Comparison of ENCODE assay signal across 9 cellular contexts in genomic region chr20:63750807-63751470, GRCh38. TPM values are rescaled to one million over a fixed set of nuclear protein-coding genes. Genes with fewer than 3 reads are reported as not detected.
DNase-seq lines count a peak whose midpoint lies in the region; ATAC-seq and TF ChIP-seq lines count a peak whose summit lies in the region.
"Had no signal": no experiment of that assay in that cellular context is flagged by ENCODE, and none has a peak within 500 bp of the region (broad histone marks: within the 10 kb centered on the region; RNA-seq: fewer than 3 reads in every experiment).

No MANE protein-coding gene starts in this region.

- 77% methylated on average over 26 of the region's 26 CpGs for WGBS in hepatocyte (ENCODE audit: low lambda C conversion rate, missing lambda C conversion rate)
- 74 to 81% (median 76%) methylated on average over 20 to 26 of the region's 26 CpGs for WGBS in adrenal gland, 4 donors

- peak overlapping the region; percentile 71 to 72 for H3K4me3 Mint-ChIP-seq in activated T-cell treated with anti-CD3 and anti-CD28 coated beads, Interleukin-2, amount 50 U/mL, for 72 hours
- H3K4me3 Mint-ChIP-seq in naive thymus-derived CD8-positive, alpha-beta T cell: peak overlapping the region; percentile 67 to 86 (median 78)
- H3K4me3 Mint-ChIP-seq: CD14-positive monocyte had no signal

- POLR2A ChIA-PET in naive thymus-derived CD8-positive, alpha-beta T cell (lab: Charles Lee): interaction anchor here (0.6 to 4.5 kb wide), 17 partner anchors 13 to 213 kb away, joined by 3 to 137 read pairs (median 3); partner anchors contain the start of genes ARFRP1, GMEB2, LIME1 and PTK6

- H3K27me3 ChIP-seq in RWPE2 (ENCODE audit: insufficient read depth, poor library complexity, severe bottlenecking) (peaks cover 4% of the 10 kb centered on the region), hepatocyte (no peaks in the 10 kb centered on the region), adrenal gland (no peaks in the 10 kb centered on the region), MG63 (no peaks in the 10 kb centered on the region)

- no peaks in the 10 kb centered on the region for H4K20me1 ChIP-seq in hepatocyte (ENCODE audit: insufficient read depth, poor library complexity, severe bottlenecking)

- TF ChIP-seq POLR2A in adrenal gland (IDR thresholded peaks at IDR 0.05): no peak

- H3K4me2 ChIP-seq in hepatocyte: no peak overlapping the region

- H3K27ac ChIP-seq in RWPE2 (ENCODE audit: poor library complexity, severe bottlenecking) (no peak overlapping the region), hepatocyte (no peak overlapping the region), adrenal gland (no peak overlapping the region)

- H3K9me3 Mint-ChIP-seq in activated T-cell treated with anti-CD3 and anti-CD28 coated beads, Interleukin-2, amount 50 U/mL, for 72 hours: no peaks in the 10 kb centered on the region
- H3K9me3 Mint-ChIP-seq in naive thymus-derived CD8-positive, alpha-beta T cell: no peaks in the 10 kb centered on the region
- H3K9me3 Mint-ChIP-seq: CD14-positive monocyte had no signal

- no peaks in the 10 kb centered on the region for H3K79me2 ChIP-seq in hepatocyte

- H3K9me2 ChIP-seq in hepatocyte (replicated peaks; ENCODE audit: insufficient read depth): no peaks in the 10 kb centered on the region

- H3K4me3 ChIP-seq in RWPE2 (ENCODE audit: severe bottlenecking) (no peak overlapping the region), hepatocyte (no peak overlapping the region), adrenal gland (no peak overlapping the region), MG63 (no peak overlapping the region)

- DNase-seq in D341Med (ENCODE audit: low spot score) (peak; percentile 36), RWPE2 (ENCODE audit: low spot score) (peak; percentile 79), hepatocyte (ENCODE audit: low spot score) (no peak), adrenal gland (no peak), MG63 (no peak), cerebellar nuclear complex (lab: John Stamatoyannopoulos, UW) (no peak)
- DNase-seq in activated T-cell treated with anti-CD3 and anti-CD28 coated beads, Interleukin-2, amount 50 U/mL, for 72 hours: peak; percentile 60 to 66
- peak; percentile 45 to 86 (median 58) for DNase-seq in naive thymus-derived CD8-positive, alpha-beta T cell

- no peak for ATAC-seq in RWPE2 (ENCODE audit: low read depth)
- peak; percentile 79 to 82 for ATAC-seq in activated T-cell treated with anti-CD3 and anti-CD28 coated beads, Interleukin-2, amount 50 U/mL, for 72 hours (replicated peaks in 1 of 2)
- peak; percentile 93 for ATAC-seq in naive thymus-derived CD8-positive, alpha-beta T cell

- H2AFZ ChIP-seq in hepatocyte: no peak overlapping the region

- TF ChIP-seq CTCF in RWPE2 (IDR thresholded peaks at IDR 0.05; ENCODE audit: poor library complexity, severe bottlenecking) (no peak), hepatocyte (IDR thresholded peaks at IDR 0.05; ENCODE audit: poor library complexity) (no peak), adrenal gland (IDR thresholded peaks at IDR 0.05) (no peak)

- peaks cover 10% of the 10 kb centered on the region for H3K4me1 Mint-ChIP-seq in activated T-cell treated with anti-CD3 and anti-CD28 coated beads, Interleukin-2, amount 50 U/mL, for 72 hours (ENCODE audit: low read depth)
- H3K4me1 Mint-ChIP-seq in naive thymus-derived CD8-positive, alpha-beta T cell: peaks cover 16 to 48% (median 35%) of the 10 kb centered on the region in 4 donors
- H3K4me1 Mint-ChIP-seq: CD14-positive monocyte had no signal

- no peaks in the 10 kb centered on the region for H3K36me3 Mint-ChIP-seq in activated T-cell treated with anti-CD3 and anti-CD28 coated beads, Interleukin-2, amount 50 U/mL, for 72 hours (ENCODE audit: insufficient read depth in 2 of 2)
- no peaks in the 10 kb centered on the region for H3K36me3 Mint-ChIP-seq in naive thymus-derived CD8-positive, alpha-beta T cell
- H3K36me3 Mint-ChIP-seq: CD14-positive monocyte had no signal

- no peaks in the 10 kb centered on the region for H3K4me1 ChIP-seq in RWPE2 (ENCODE audit: insufficient read depth, poor library complexity, severe bottlenecking)
- no peaks in the 10 kb centered on the region for H3K4me1 ChIP-seq in hepatocyte (ENCODE audit: insufficient read depth)
- peaks cover 0 to 7% of the 10 kb centered on the region in 2 donors for H3K4me1 ChIP-seq in adrenal gland (replicated peaks in 1 of 2)

- H3K27ac Mint-ChIP-seq in activated T-cell treated with anti-CD3 and anti-CD28 coated beads, Interleukin-2, amount 50 U/mL, for 72 hours: peak overlapping the region; percentile 58
- H3K27ac Mint-ChIP-seq in naive thymus-derived CD8-positive, alpha-beta T cell: peak overlapping the region in 9 of 10 donors; percentile 84 to 98 (median 94)

- H3K9me3 ChIP-seq in RWPE2 (ENCODE audit: severe bottlenecking) (no peaks in the 10 kb centered on the region), hepatocyte (ENCODE audit: low read depth) (no peaks in the 10 kb centered on the region), adrenal gland (replicated peaks in 1 of 3) (no peaks in the 10 kb centered on the region), MG63 (no peaks in the 10 kb centered on the region)

- H3K27me3 Mint-ChIP-seq in activated T-cell treated with anti-CD3 and anti-CD28 coated beads, Interleukin-2, amount 50 U/mL, for 72 hours (ENCODE audit: low read depth): no peaks in the 10 kb centered on the region
- H3K27me3 Mint-ChIP-seq in naive thymus-derived CD8-positive, alpha-beta T cell: no peaks in the 10 kb centered on the region

- H3K36me3 ChIP-seq in RWPE2 (ENCODE audit: low read depth) (no peaks in the 10 kb centered on the region), hepatocyte (replicated peaks; ENCODE audit: insufficient read depth, low read depth) (no peaks in the 10 kb centered on the region), adrenal gland (replicated peaks in 1 of 2) (peaks cover 0 to 1% of the 10 kb centered on the region in 2 donors), MG63 (no peaks in the 10 kb centered on the region; the same call in none of the 2 replicates)

- intact Hi-C loops in adrenal gland (cut with DNase I): no loop called here

RNA-seq across cellular contexts. Expression of gene SLC2A4RG, which starts 11.4 kb away (rescaled TPM):
- total RNA-seq in activated T-cell treated with anti-CD3 and anti-CD28 coated beads, Interleukin-2, amount 50 U/mL, for 72 hours: 10 to 100 TPM; 43.5 to 47.0 TPM
- 100 to 1,000 TPM; 124 to 134 TPM for total RNA-seq in naive thymus-derived CD8-positive, alpha-beta T cell
- polyA plus RNA-seq in naive thymus-derived CD8-positive, alpha-beta T cell: 1 to 10 TPM; 3.8 to 4.8 (median 4.7) TPM
- 43.9 and 59.4 TPM in 2 replicates for total RNA-seq in hepatocyte
- polyA plus RNA-seq in hepatocyte: 50.4 and 53.6 TPM in 2 replicates
- 100 to 1,000 TPM in 1 of 8 donors, 10 to 100 TPM in 7; 28.4 to 122 (median 47.9) TPM for total RNA-seq in adrenal gland
- polyA plus RNA-seq in adrenal gland: 100 to 1,000 TPM in 2 of 3 donors, 1 to 10 TPM in 1; 7.9 to 210 (median 150) TPM
- total RNA-seq in MG63 (2014; rRNA removed; shearing (Covaris generic); ENCODE audit: low replicate concordance): 49.0 and 123 TPM in 2 replicates

RNA-seq across cellular contexts. Expression of gene LIME1, which starts 14.5 kb away (rescaled TPM):
- total RNA-seq in activated T-cell treated with anti-CD3 and anti-CD28 coated beads, Interleukin-2, amount 50 U/mL, for 72 hours: 10 to 100 TPM; 13.4 to 21.1 TPM
- 100 to 1,000 TPM in 1 of 2 experiments, 10 to 100 TPM in 1; 95.0 to 104 TPM for total RNA-seq in naive thymus-derived CD8-positive, alpha-beta T cell
- 100 to 1,000 TPM; 255 to 292 (median 282) TPM for polyA plus RNA-seq in naive thymus-derived CD8-positive, alpha-beta T cell
- total RNA-seq in hepatocyte (6.6 and 11.7 TPM in 2 replicates), adrenal gland (10 to 100 TPM in 4 of 8 donors, 1 to 10 TPM in 4; 1.6 to 32.2 (median 8.4) TPM)
- polyA plus RNA-seq in hepatocyte (20.2 and 20.7 TPM in 2 replicates), adrenal gland (100 to 1,000 TPM in 1 of 3 donors, 10 to 100 TPM in 1, under 1 TPM in 1; 0.22 to 103 (median 45.0) TPM)
- total RNA-seq in MG63 (2014; rRNA removed; shearing (Covaris generic); ENCODE audit: low replicate concordance): 2.8 and 5.7 TPM in 2 replicates

RNA-seq across cellular contexts. Expression of gene ZGPAT, which starts 43.1 kb away (rescaled TPM):
- total RNA-seq in activated T-cell treated with anti-CD3 and anti-CD28 coated beads, Interleukin-2, amount 50 U/mL, for 72 hours: 10 to 100 TPM; 24.3 to 28.0 TPM
- total RNA-seq in naive thymus-derived CD8-positive, alpha-beta T cell: 10 to 100 TPM; 52.6 to 53.9 TPM
- polyA plus RNA-seq in naive thymus-derived CD8-positive, alpha-beta T cell: 10 to 100 TPM; 42.3 to 73.8 (median 47.1) TPM
- total RNA-seq in hepatocyte (18.6 and 21.5 TPM in 2 replicates), adrenal gland (10 to 100 TPM; 25.8 to 56.2 (median 35.3) TPM)
- polyA plus RNA-seq in hepatocyte (41.7 and 48.7 TPM in 2 replicates), adrenal gland (100 to 1,000 TPM in 1 of 3 donors, 10 to 100 TPM in 1, 1 to 10 TPM in 1; 4.4 to 120 (median 61.7) TPM)
- total RNA-seq in MG63 (2014; rRNA removed; shearing (Covaris generic); ENCODE audit: low replicate concordance): 23.9 and 46.2 TPM in 2 replicates

RNA-seq across cellular contexts. Expression of gene ARFRP1, which starts 43.2 kb away (rescaled TPM):
- 10 to 100 TPM; 55.1 to 70.9 TPM for total RNA-seq in activated T-cell treated with anti-CD3 and anti-CD28 coated beads, Interleukin-2, amount 50 U/mL, for 72 hours
- 100 to 1,000 TPM; 106 to 108 TPM for total RNA-seq in naive thymus-derived CD8-positive, alpha-beta T cell
- 10 to 100 TPM; 60.1 to 92.1 (median 80.9) TPM for polyA plus RNA-seq in naive thymus-derived CD8-positive, alpha-beta T cell
- 24.0 and 31.5 TPM in 2 replicates for total RNA-seq in hepatocyte
- polyA plus RNA-seq in hepatocyte: 38.0 and 50.0 TPM in 2 replicates
- 10 to 100 TPM; 31.7 to 63.8 (median 42.2) TPM for total RNA-seq in adrenal gland
- polyA plus RNA-seq in adrenal gland: 10 to 100 TPM; 18.8 to 75.9 (median 52.2) TPM
- 39.5 and 66.1 TPM in 2 replicates for total RNA-seq in MG63 (2014; rRNA removed; shearing (Covaris generic); ENCODE audit: low replicate concordance)

RNA-seq across cellular contexts. Expression of gene TNFRSF6B, which starts 54.5 kb away (rescaled TPM):
- total RNA-seq in activated T-cell treated with anti-CD3 and anti-CD28 coated beads, Interleukin-2, amount 50 U/mL, for 72 hours: 1 to 10 TPM; 1.0 to 1.2 TPM
- 1 to 10 TPM in 1 of 2 experiments, under 1 TPM in 1; 0.96 to 1.1 TPM for total RNA-seq in naive thymus-derived CD8-positive, alpha-beta T cell
- polyA plus RNA-seq in naive thymus-derived CD8-positive, alpha-beta T cell: under 1 TPM in 2 of 3 donors, not detected in 1; 0.22 to 0.84 TPM
- total RNA-seq in hepatocyte (0.97 and 3.3 TPM in 2 replicates), adrenal gland (1 to 10 TPM in 5 of 8 donors, under 1 TPM in 1, not detected in 2; 0.78 to 6.7 (median 2.6) TPM)
- polyA plus RNA-seq in hepatocyte (4.2 and 5.1 TPM in 2 replicates), adrenal gland (10 to 100 TPM in 2 of 3 donors, not detected in 1; 36.1 to 43.3 TPM)
- not detected in 2 replicates for total RNA-seq in MG63 (2014; rRNA removed; shearing (Covaris generic); ENCODE audit: low replicate concordance)
- polyA plus RNA-seq: CD14-positive monocyte had no signal

Comparison
In these comparisons a context has a peak if more than half of its experiments do, and no peak if none do; other contexts are left out.
1. DNase-seq: peak in D341Med (single experiment), RWPE2 (single experiment), activated T-cell treated with anti-CD3 and anti-CD28 coated beads, Interleukin-2, amount 50 U/mL, for 72 hours (2 of 2) and naive thymus-derived CD8-positive, alpha-beta T cell (10 of 10); none in hepatocyte (single experiment), adrenal gland (0 of 7), MG63 (single experiment) and cerebellar nuclear complex (0 of 2).